8 cellular contexts compared by ENCODE assay signal in the genomic region with DNA sequence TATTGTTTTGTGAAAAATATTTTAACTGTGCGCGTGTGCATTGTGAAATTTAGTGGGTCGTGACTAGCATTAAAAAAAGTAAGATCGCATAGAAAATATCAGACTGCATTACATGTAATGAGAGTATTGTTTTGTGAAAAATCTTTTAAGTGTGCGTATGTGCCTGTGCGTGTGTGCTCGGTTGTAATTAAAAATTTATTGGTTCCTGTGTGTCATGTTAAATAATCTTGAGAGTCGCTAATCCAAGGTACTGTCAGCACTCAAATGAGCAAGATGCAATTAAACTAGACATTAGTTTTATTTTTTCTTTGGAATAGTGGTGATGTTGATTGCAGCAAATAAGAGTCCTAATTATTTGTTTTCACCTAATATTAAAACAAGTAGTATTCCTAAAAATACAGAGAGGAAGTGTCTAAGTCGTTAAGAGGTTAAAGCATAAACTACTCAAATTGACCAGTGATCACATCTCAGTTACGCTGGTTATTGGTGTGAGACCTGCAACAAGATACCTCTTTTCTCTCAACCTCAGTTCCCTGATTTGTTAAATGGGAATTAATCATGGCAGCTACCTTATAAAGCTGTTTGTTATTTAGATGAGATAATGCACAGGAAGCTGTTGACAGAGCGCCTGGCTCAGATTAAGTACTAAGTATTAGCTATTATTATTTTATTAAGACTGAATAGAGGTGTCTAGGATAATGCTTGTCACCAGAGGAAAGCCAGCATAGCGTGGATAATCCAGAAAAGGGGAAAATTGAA. TPM values are rescaled to one million over a fixed set of nuclear protein-coding genes. Genes with fewer than 3 reads are reported as not detected.
DNase-seq lines count a peak whose midpoint lies in the region; ATAC-seq and TF ChIP-seq lines count a peak whose summit lies in the region.

No MANE protein-coding gene starts in this region.

- H3K9me3 ChIP-seq in heart right ventricle: no peaks in the 10 kb centered on the region
- no peaks in the 10 kb centered on the region for H3K9me3 ChIP-seq in SJCRH30 (replicated peaks)
- no peaks in the 10 kb centered on the region for H3K9me3 ChIP-seq in smooth muscle cell (replicated peaks; ENCODE audit: low read depth)

- DNase-seq in heart right ventricle (no peak), cardiac septum (ENCODE audit: low spot score) (no peak), SJCRH30 (peak in 1 of 2 experiments; percentile 4), epithelial cell of esophagus (ENCODE audit: low read depth) (no peak), smooth muscle cell (lab: John Stamatoyannopoulos, UW; ENCODE audit: unreplicated experiment) (no peak)
- no peak for DNase-seq in stimulated activated CD4-positive, alpha-beta T cell treated with anti-CD3 and anti-CD28 coated beads, Interleukin-4, amount 100 ng/mL, for 24 hours

- TF ChIP-seq CTCF in heart right ventricle (IDR thresholded peaks at IDR 0.05) (no peak), epithelial cell of esophagus (IDR thresholded peaks at IDR 0.05; ENCODE audit: insufficient read depth, low read depth, low read length, missing control alignments) (no peak), smooth muscle cell (IDR thresholded peaks at IDR 0.05; ENCODE audit: borderline replicate concordance, insufficient read depth, poor library complexity, severe bottlenecking) (no peak)

- peaks cover 12% of the 10 kb centered on the region for H3K79me2 ChIP-seq in smooth muscle cell (ENCODE audit: low read depth)

- H3F3A ChIP-seq in smooth muscle cell (ENCODE audit: low read depth): no peaks in the 10 kb centered on the region

- H3K27ac ChIP-seq in heart right ventricle: no peak overlapping the region
- no peak overlapping the region for H3K27ac ChIP-seq in SJCRH30
- no peak overlapping the region for H3K27ac ChIP-seq in smooth muscle cell (ENCODE audit: low read depth)

- peak overlapping the region in 7 of 10 donors; percentile 68 to 76 (median 70) for H3K4me3 ChIP-seq in heart right ventricle
- H3K4me3 ChIP-seq in SJCRH30: peak overlapping the region; percentile 94
- H3K4me3 ChIP-seq in epithelial cell of esophagus (ENCODE audit: low read length): peak overlapping the region; percentile 57
- H3K4me3 ChIP-seq in smooth muscle cell: peak overlapping the region; percentile 77

- peaks cover 31% of the 10 kb centered on the region for H4K20me1 ChIP-seq in smooth muscle cell (ENCODE audit: low read depth)

- peak overlapping the region; percentile 94 for H3K9ac ChIP-seq in smooth muscle cell (ENCODE audit: low read depth)

- peaks cover 0 to 89% (median 77%) of the 10 kb centered on the region in 7 donors for H3K27me3 ChIP-seq in heart right ventricle
- no peaks in the 10 kb centered on the region for H3K27me3 ChIP-seq in SJCRH30
- H3K27me3 ChIP-seq in smooth muscle cell (ENCODE audit: low read depth): peaks cover 60% of the 10 kb centered on the region

- ATAC-seq in heart right ventricle: no peak
- ATAC-seq in GM21360 (IDR thresholded peaks at IDR 0.05; ENCODE audit: unreplicated experiment): no peak
- ATAC-seq in HG03354 (IDR thresholded peaks at IDR 0.05; ENCODE audit: poor library complexity, severe bottlenecking, unreplicated experiment): no peak

- H3K36me3 ChIP-seq in heart right ventricle: no peaks in the 10 kb centered on the region
- H3K36me3 ChIP-seq in SJCRH30: peaks cover 7% of the 10 kb centered on the region
- no peaks in the 10 kb centered on the region for H3K36me3 ChIP-seq in smooth muscle cell (ENCODE audit: low read depth)

- H3K4me1 ChIP-seq in heart right ventricle: peaks cover 0 to 17% (median 5%) of the 10 kb centered on the region in 9 donors
- no peaks in the 10 kb centered on the region for H3K4me1 ChIP-seq in SJCRH30
- peaks cover 13% of the 10 kb centered on the region for H3K4me1 ChIP-seq in smooth muscle cell (ENCODE audit: low read depth)

- H2AFZ ChIP-seq in smooth muscle cell (ENCODE audit: low read depth): no peak overlapping the region

- WGBS in heart right ventricle, 2 donors: 34 to 36% methylated on average over 12 of the region's 12 CpGs
- WGBS in smooth muscle cell (ENCODE audit: low lambda C conversion rate): 14% methylated on average over 12 of the region's 12 CpGs

- intact Hi-C loops in heart right ventricle (cut with DNase I) (no loop called here), cardiac septum (cut with DNase I) (loop anchor here (10.0 kb wide), 1 partner anchor 168 kb away; a partner anchor contains a TSS)

- H3K4me2 ChIP-seq in smooth muscle cell: peak overlapping the region; percentile 96

RNA-seq across cellular contexts. Expression of a gene that starts 1.9 kb away (rescaled TPM):
- total RNA-seq in heart right ventricle: 10 to 100 TPM in 6 of 10 donors, 1 to 10 TPM in 4; 7.0 to 15.6 (median 10.9) TPM
- polyA plus RNA-seq in heart right ventricle: 1 to 10 TPM in 1 of 2 donors, under 1 TPM in 1; 0.72 to 2.3 TPM
- 15.4 TPM for total RNA-seq in cardiac septum
- 25.6 and 27.7 TPM in 2 replicates for total RNA-seq in SJCRH30 (2014; rRNA removed; shearing (Covaris generic))
- total RNA-seq in smooth muscle cell: 22.7 and 29.4 TPM in 2 replicates
- 2.8 TPM in 2 replicates for polyA plus RNA-seq in smooth muscle cell
